ENCODE assay signal across 7 cellular contexts in genomic region chr10:48411510-48411909, GRCh38.
"Had no signal": no experiment of that assay in that cellular context is flagged by ENCODE, and none has a peak within 500 bp of the region (broad histone marks: within the 10 kb centered on the region; RNA-seq: fewer than 3 reads in every experiment).

No MANE protein-coding gene starts in this region.

- H3K27me3 Mint-ChIP-seq: IgD-negative memory B cell had no signal

- ATAC-seq: GM23338 had no signal

- FAIRE-seq: H1, H54, HTR-8/SVneo had no signal

- H3K4me3 ChIP-seq: GM23338 had no signal

- H2AFZ ChIP-seq: GM23338 had no signal

- H3K4me1 Mint-ChIP-seq: GM23338, IgD-negative memory B cell had no signal

- DNase-seq: H9, HCEC 1CT had no signal

- H3K4me2 ChIP-seq: GM23338 had no signal

- H3K4me3 Mint-ChIP-seq: GM23338, H9, IgD-negative memory B cell had no signal

- H3K27ac Mint-ChIP-seq: GM23338, H9, IgD-negative memory B cell had no signal
